In the genomic region with DNA sequence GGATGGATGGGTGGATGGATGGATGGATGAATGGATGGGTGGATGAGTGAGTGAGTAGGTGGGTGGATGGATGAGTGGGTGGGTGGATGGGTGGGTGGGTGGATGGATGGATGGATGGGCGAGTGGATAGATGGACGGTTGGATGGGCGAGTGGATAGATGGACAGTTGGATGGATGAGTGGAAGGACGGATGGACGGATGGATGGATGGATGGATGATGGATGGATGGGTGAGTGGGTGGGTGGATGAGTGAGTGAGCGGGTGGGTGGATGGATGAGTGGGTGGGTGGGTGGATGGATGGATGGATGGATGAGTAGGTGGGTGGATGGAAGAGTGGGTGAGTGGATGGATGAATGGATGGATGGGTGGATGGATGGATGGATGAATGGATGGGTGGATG, we compare ENCODE assay signal across 8 cellular contexts. TPM values are rescaled to one million over a fixed set of nuclear protein-coding genes. Genes with fewer than 3 reads are reported as not detected.
"Had no signal": no experiment of that assay in that cellular context is flagged by ENCODE, and none has a peak within 500 bp of the region (broad histone marks: within the 10 kb centered on the region; RNA-seq: fewer than 3 reads in every experiment).

No MANE protein-coding gene starts in this region.

RNA-seq across cellular contexts. Expression of gene DRC7, which starts 35.2 kb away (rescaled TPM):
- total RNA-seq: PC-3, Peyer's patch, Right ventricle myocardium inferior, Right ventricle myocardium superior, RPMI7951, SJCRH30, SJSA1, SK-MEL-5 had no signal
